12 cellular contexts compared by ENCODE assay signal in the genomic region with DNA sequence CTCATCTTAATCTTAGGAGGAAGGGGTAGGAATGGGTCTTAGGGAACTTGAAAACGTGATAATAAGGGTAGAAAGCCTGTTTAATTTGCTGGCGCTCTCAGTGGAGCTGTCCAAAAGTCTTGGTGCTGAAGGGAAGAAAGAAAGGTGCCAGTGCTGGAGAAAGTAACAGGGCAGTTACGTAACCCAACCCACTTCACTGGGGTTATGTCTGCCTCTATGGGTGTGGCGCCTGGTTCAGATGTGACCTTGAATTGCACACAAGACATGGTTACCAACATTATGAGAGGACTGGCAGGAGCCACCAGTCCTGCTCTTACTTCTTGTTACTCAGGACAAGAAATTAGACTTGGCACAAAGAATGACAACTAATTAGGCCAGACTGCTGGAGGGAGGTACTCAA. TPM values are rescaled to one million over a fixed set of nuclear protein-coding genes. Genes with fewer than 3 reads are reported as not detected.
A peak's percentile ranks its signal among the peaks of the same experiment; 100 is the strongest.
DNase-seq lines count a peak whose midpoint lies in the region; ATAC-seq and TF ChIP-seq lines count a peak whose summit lies in the region.
"Had no signal": no experiment of that assay in that cellular context is flagged by ENCODE, and none has a peak within 500 bp of the region (broad histone marks: within the 10 kb centered on the region; RNA-seq: fewer than 3 reads in every experiment).

No MANE protein-coding gene starts in this region.

- no peak overlapping the region for H3K4me3 Mint-ChIP-seq in Calu3 (ENCODE audit: low read depth, unreplicated experiment)

- BruUV-seq in Calu3 (replicated peaks; lab: Mats Ljungman, UMichigan), result no TSS peak

- H3K4me3 ChIP-seq in Jurkat, Clone E6-1 (ENCODE audit: low read length), result no peak overlapping the region
- no peak overlapping the region for H3K4me3 ChIP-seq in adrenal gland
- H3K4me3 ChIP-seq in esophagus muscularis mucosa, result no peak overlapping the region

- peaks cover 100% of the 10 kb centered on the region for H3K27me3 Mint-ChIP-seq in Calu3 (ENCODE audit: unreplicated experiment)

- 17 to 18% (median 17%) methylated on average over 4 of the region's 4 CpGs for WGBS in adrenal gland, 4 donors
- 22% methylated on average over 4 of the region's 4 CpGs for WGBS in esophagus muscularis mucosa

- no peak overlapping the region for H3K27ac Mint-ChIP-seq in Calu3 (ENCODE audit: unreplicated experiment)

- ATAC-seq in GM18498 (IDR thresholded peaks at IDR 0.05; ENCODE audit: unreplicated experiment), result no peak
- no peak for ATAC-seq in GM19467 (IDR thresholded peaks at IDR 0.05; ENCODE audit: unreplicated experiment)

- DNase-seq in Calu3 (peak; percentile 19), adrenal gland (peak in 4 of 7 donors; percentile 7 to 39 (median 18)), left kidney (ENCODE audit: low read depth, low spot score) (peak; percentile 89), esophagus muscularis mucosa (ENCODE audit: extremely low spot score) (no peak)
- DNase-seq in Jurkat, Clone E6-1 (ENCODE audit: low read depth, low spot score), result peak; percentile 53
- DNase-seq in stimulated activated CD4-positive, alpha-beta T cell treated with anti-CD3 and anti-CD28 coated beads, Interleukin-12 subunit alpha, Interleukin-12 subunit beta, amount 100 ng/mL, for 4 hours, result no peak
- DNase-seq: amygdala, DMS79 treated with DMSO at 0.1 percent for 48 hours, NCI-H510A treated with DMSO at 0.1 percent for 48 hours had no signal

- H3K27ac ChIP-seq in adrenal gland (no peak overlapping the region), esophagus muscularis mucosa (replicated peaks in 1 of 4) (no peak overlapping the region)
- H3K27ac ChIP-seq: parathyroid adenoma had no signal

- no peaks in the 10 kb centered on the region for H3K36me3 Mint-ChIP-seq in Calu3 (ENCODE audit: insufficient read depth, unreplicated experiment)

- no peaks in the 10 kb centered on the region for H3K9me3 Mint-ChIP-seq in Calu3 (ENCODE audit: low read depth, unreplicated experiment)

- TF ChIP-seq EP300 in esophagus muscularis mucosa (IDR thresholded peaks at IDR 0.05), result no peak

- CTCF ChIA-PET in Calu3 (lab: Charles Lee), result no interaction called here

- H3K4me1 Mint-ChIP-seq in Calu3 (ENCODE audit: low read depth, unreplicated experiment), result no peaks in the 10 kb centered on the region

- no peaks in the 10 kb centered on the region for H3K4me1 ChIP-seq in adrenal gland (replicated peaks in 1 of 2)
- H3K4me1 ChIP-seq in esophagus muscularis mucosa, result peaks cover 0 to 8% (median under 1%) of the 10 kb centered on the region in 4 donors

- no peak for TF ChIP-seq CTCF in Calu3 (IDR thresholded peaks at IDR 0.05; ENCODE audit: unreplicated experiment)
- no peak for TF ChIP-seq CTCF in adrenal gland (IDR thresholded peaks at IDR 0.05)
- no peak for TF ChIP-seq CTCF in esophagus muscularis mucosa (IDR thresholded peaks at IDR 0.05)

- H3K36me3 ChIP-seq in adrenal gland (replicated peaks in 1 of 2) (no peaks in the 10 kb centered on the region), esophagus muscularis mucosa (no peaks in the 10 kb centered on the region)

- H3K9me3 ChIP-seq in adrenal gland (replicated peaks in 1 of 3) (no peaks in the 10 kb centered on the region), esophagus muscularis mucosa (no peaks in the 10 kb centered on the region)

- peaks cover 41% of the 10 kb centered on the region for H3K27me3 ChIP-seq in adrenal gland
- peaks cover 0 to 78% (median 5%) of the 10 kb centered on the region in 4 donors for H3K27me3 ChIP-seq in esophagus muscularis mucosa

- intact Hi-C loops in Calu3 (cut with micrococcal nuclease; ENCODE audit: unreplicated experiment) (no loop called here), adrenal gland (cut with DNase I) (no loop called here), esophagus muscularis mucosa (cut with DNase I) (no loop called here)

- TF ChIP-seq POLR2A in adrenal gland (IDR thresholded peaks at IDR 0.05), result no peak
- no peak for TF ChIP-seq POLR2A in esophagus muscularis mucosa (IDR thresholded peaks at IDR 0.05; ENCODE audit: low read depth)

RNA-seq across cellular contexts. Expression of gene GPATCH2L, which starts 18.6 kb away (rescaled TPM):
- 53.8 and 62.4 TPM in 2 replicates for total RNA-seq in Calu3 (2022)
- 19.6 TPM for polyA plus RNA-seq in Jurkat, Clone E6-1 (2012; ENCODE audit: insufficient read depth, insufficient read length)
- 100 to 1,000 TPM in 1 of 8 donors, 10 to 100 TPM in 7; 21.5 to 108 (median 45.9) TPM for total RNA-seq in adrenal gland
- polyA plus RNA-seq in adrenal gland, result 10 to 100 TPM in 1 of 3 donors, 1 to 10 TPM in 2; 3.2 to 13.8 (median 6.1) TPM
- 10 to 100 TPM; 42.4 to 59.1 (median 48.3) TPM for total RNA-seq in esophagus muscularis mucosa

Comparison
In these comparisons a context has a peak if more than half of its experiments do, and no peak if none do; other contexts are left out.
1. DNase-seq: peak in Calu3 (single experiment), Jurkat, Clone E6-1 (single experiment), adrenal gland (4 of 7) and left kidney (single experiment); none in esophagus muscularis mucosa (single experiment) and stimulated activated CD4-positive, alpha-beta T cell treated with anti-CD3 and anti-CD28 coated beads, Interleukin-12 subunit alpha, Interleukin-12 subunit beta, amount 100 ng/mL, for 4 hours (single experiment).